In genomic region chr2:238305092-238305862, GRCh38 we compare ENCODE assay signal across 13 cellular contexts. TPM values are rescaled to one million over a fixed set of nuclear protein-coding genes. Genes with fewer than 3 reads are reported as not detected.
DNase-seq lines count a peak whose midpoint lies in the region; ATAC-seq, FAIRE-seq and TF ChIP-seq lines count a peak whose summit lies in the region.
"Had no signal": no experiment of that assay in that cellular context is flagged by ENCODE, and none has a peak within 500 bp of the region (broad histone marks: within the 10 kb centered on the region; RNA-seq: fewer than 3 reads in every experiment).

No MANE protein-coding gene starts in this region.

- TF ChIP-seq CTCF in fibroblast of the aortic adventitia (IDR thresholded peaks at IDR 0.05; ENCODE audit: insufficient read depth, low read length) (peak; percentile 20), stomach (IDR thresholded peaks at IDR 0.05) (peak in 4 of 7 experiments; percentile 34 to 65 (median 49))

- H3K4me1 ChIP-seq in stomach, result peaks cover 12 to 40% (median 21%) of the 10 kb centered on the region in 4 donors

- no peak for ATAC-seq in GM18858 (IDR thresholded peaks at IDR 0.05; ENCODE audit: unreplicated experiment)
- ATAC-seq: activated CD8-positive, alpha-beta T cell treated with anti-CD3 and anti-CD28 coated beads, Interleukin-2, amount 10 ng/mL, durations not matched to agents 7 days and 5 days had no signal

- H3K4me3 ChIP-seq in fibroblast of the aortic adventitia (ENCODE audit: low read depth, low read length), result no peak overlapping the region
- no peak overlapping the region for H3K4me3 ChIP-seq in stomach

- no peaks in the 10 kb centered on the region for H3K9me3 ChIP-seq in stomach
- H3K9me3 ChIP-seq: neutrophil had no signal

- DNase-seq in SHP77 (lab: John Stamatoyannopoulos, UW), result peak; percentile 14 to 36
- DNase-seq in SHP77 treated with DMSO at 0.1 percent for 48 hours (lab: John Stamatoyannopoulos, UW), result no peak
- DNase-seq in RPMI7951 (ENCODE audit: low read depth), result peak; percentile 15
- no peak for DNase-seq in fibroblast of the aortic adventitia (ENCODE audit: low read depth)
- DNase-seq in stomach, result no peak
- DNase-seq in stimulated activated CD8-positive, alpha-beta memory T cell treated with anti-CD3 and anti-CD28 coated beads, Interleukin-4, amount 100 ng/mL, for 48 hours, result no peak
- DNase-seq in RCC 7860 (ENCODE audit: low spot score), result no peak
- DNase-seq: activated CD8-positive, alpha-beta T cell treated with anti-CD3 and anti-CD28 coated beads, Interleukin-2, amount 10 ng/mL, durations not matched to agents 7 days and 5 days; EL; stimulated activated CD4-positive, alpha-beta T cell treated with anti-CD3 and anti-CD28 coated beads, Interleukin-4, amount 100 ng/mL, for 4 hours had no signal

- intact Hi-C loops in stomach (cut with DNase I; ENCODE audit: low total_unique reads), result no loop called here

- H3K27me3 ChIP-seq in stomach, result peaks cover 0 to 8% (median 0%) of the 10 kb centered on the region in 3 donors
- H3K27me3 ChIP-seq: neutrophil had no signal

- no peak for FAIRE-seq in RCC 7860 (lab: Jason Lieb, UNC)
- FAIRE-seq: A204.1 had no signal

- WGBS in stomach, 5 donors, result 62 to 78% (median 71%) methylated on average over 12 of the region's 12 CpGs

- H3K27ac ChIP-seq in stomach, result peak overlapping the region in 2 of 5 donors; percentile 40 to 46
- H3K27ac ChIP-seq: neutrophil had no signal

- no peak for TF ChIP-seq POLR2A in stomach (IDR thresholded peaks at IDR 0.05)

- TF ChIP-seq EP300 in stomach (IDR thresholded peaks at IDR 0.05), result no peak

- no peaks in the 10 kb centered on the region for H3K36me3 ChIP-seq in stomach
- H3K36me3 ChIP-seq: neutrophil had no signal

RNA-seq across cellular contexts. Expression of gene TRAF3IP1, which starts 15.0 kb away (rescaled TPM):
- total RNA-seq in RPMI7951 (2014; rRNA removed; shearing (Covaris generic)), result 5.6 and 7.1 TPM in 2 replicates
- total RNA-seq in fibroblast of the aortic adventitia (ENCODE audit: low replicate concordance) (8.4 and 15.9 TPM in 2 replicates), stomach (10 to 100 TPM in 3 of 5 donors, 1 to 10 TPM in 1, under 1 TPM in 1; 0.58 to 21.1 (median 10.7) TPM)
- polyA plus RNA-seq in stomach, result 10 to 100 TPM in 2 of 3 donors, 1 to 10 TPM in 1; 4.4 to 20.6 (median 10.8) TPM

RNA-seq across cellular contexts. Expression of gene PER2, which starts 16.9 kb away (rescaled TPM):
- 4.0 and 4.2 TPM in 2 replicates for total RNA-seq in RPMI7951 (2014; rRNA removed; shearing (Covaris generic))
- 1.9 and 10.8 TPM in 2 replicates for total RNA-seq in fibroblast of the aortic adventitia (ENCODE audit: low replicate concordance)
- 100 to 1,000 TPM in 1 of 5 donors, 10 to 100 TPM in 4; 20.9 to 188 (median 40.8) TPM for total RNA-seq in stomach
- polyA plus RNA-seq in stomach, result 1 to 10 TPM; 4.4 to 9.8 (median 7.3) TPM

Comparison
In these comparisons a context has a peak if more than half of its experiments do, and no peak if none do; other contexts are left out.
1. DNase-seq: peak in SHP77 (2 of 2) and RPMI7951 (single experiment); none in SHP77 treated with DMSO at 0.1 percent for 48 hours (single experiment), fibroblast of the aortic adventitia (single experiment), stomach (single experiment), stimulated activated CD8-positive, alpha-beta memory T cell treated with anti-CD3 and anti-CD28 coated beads, Interleukin-4, amount 100 ng/mL, for 48 hours (single experiment) and RCC 7860 (single experiment).